ENCODE assay signal across 1 cellular context in the genomic region with DNA sequence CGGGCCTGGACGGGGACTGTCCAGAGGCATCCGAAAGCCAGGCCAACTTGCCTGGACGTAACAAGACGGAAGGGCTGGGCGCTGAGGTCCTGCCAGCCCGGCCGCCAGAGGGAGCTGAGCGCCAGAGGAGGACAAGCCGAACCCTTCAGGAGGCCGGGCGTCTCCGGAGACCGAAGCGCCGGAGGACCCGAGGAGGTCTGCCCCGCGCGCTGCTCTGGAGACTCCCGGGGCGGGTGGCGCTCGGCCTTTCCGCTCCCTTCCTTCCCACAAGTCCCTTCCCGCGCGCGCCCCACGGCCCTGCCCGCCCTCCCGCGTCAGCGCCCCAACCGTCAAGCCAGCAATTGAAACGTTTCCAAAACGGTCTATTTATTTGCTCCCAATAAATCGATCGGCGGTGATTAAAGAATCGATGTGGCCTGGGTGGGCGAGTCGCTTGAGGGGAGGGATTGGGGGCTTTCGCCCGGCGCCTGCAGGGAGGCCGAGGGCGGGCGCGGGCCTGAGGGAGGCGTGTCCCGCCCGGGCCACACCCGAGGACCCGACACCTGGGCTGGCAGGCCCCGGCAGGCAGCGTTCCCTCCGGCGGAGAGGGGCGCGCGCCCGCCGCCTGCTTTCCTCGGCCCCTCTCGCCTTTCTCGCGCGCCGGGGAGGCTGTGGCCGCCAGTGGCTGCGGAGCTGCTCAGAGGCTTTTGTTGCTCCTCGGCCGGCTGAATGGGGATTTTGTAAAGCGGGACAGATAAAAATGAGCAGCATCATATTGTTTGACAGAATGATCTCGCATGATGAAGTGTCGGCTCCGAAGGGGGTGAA.
TF ChIP-seq lines count a peak whose summit lies in the region.

No MANE protein-coding gene starts in this region.

TF ChIP-seq in HepG2, 621 proteins besides CTCF, POLR2A, EP300 and RAD21 (continued from another document and continues in another):
- TF ChIP-seq, protein P1, sequence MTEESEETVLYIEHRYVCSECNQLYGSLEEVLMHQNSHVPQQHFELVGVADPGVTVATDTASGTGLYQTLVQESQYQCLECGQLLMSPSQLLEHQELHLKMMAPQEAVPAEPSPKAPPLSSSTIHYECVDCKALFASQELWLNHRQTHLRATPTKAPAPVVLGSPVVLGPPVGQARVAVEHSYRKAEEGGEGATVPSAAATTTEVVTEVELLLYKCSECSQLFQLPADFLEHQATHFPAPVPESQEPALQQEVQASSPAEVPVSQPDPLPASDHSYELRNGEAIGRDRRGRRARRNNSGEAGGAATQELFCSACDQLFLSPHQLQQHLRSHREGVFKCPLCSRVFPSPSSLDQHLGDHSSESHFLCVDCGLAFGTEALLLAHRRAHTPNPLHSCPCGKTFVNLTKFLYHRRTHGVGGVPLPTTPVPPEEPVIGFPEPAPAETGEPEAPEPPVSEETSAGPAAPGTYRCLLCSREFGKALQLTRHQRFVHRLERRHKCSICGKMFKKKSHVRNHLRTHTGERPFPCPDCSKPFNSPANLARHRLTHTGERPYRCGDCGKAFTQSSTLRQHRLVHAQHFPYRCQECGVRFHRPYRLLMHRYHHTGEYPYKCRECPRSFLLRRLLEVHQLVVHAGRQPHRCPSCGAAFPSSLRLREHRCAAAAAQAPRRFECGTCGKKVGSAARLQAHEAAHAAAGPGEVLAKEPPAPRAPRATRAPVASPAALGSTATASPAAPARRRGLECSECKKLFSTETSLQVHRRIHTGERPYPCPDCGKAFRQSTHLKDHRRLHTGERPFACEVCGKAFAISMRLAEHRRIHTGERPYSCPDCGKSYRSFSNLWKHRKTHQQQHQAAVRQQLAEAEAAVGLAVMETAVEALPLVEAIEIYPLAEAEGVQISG (CRISPR knock-in tag; IDR thresholded peaks at IDR 0.05), result 0 out of 2 replicates have a peak, but pooled peaks have one; percentile 18
- no peak for TF ChIP-seq ZNF451 (CRISPR knock-in tag; IDR thresholded peaks at IDR 0.05)
- no peak for TF ChIP-seq ETV5 (CRISPR knock-in tag; IDR thresholded peaks at IDR 0.05; ENCODE audit: borderline replicate concordance)
- TF ChIP-seq CENPT (CRISPR knock-in tag; IDR thresholded peaks at IDR 0.05; ENCODE audit: low read depth), result no peak
- no peak for TF ChIP-seq CENPX (CRISPR knock-in tag; IDR thresholded peaks at IDR 0.05)
- TF ChIP-seq ZNF10 (CRISPR knock-in tag; IDR thresholded peaks at IDR 0.05; ENCODE audit: borderline replicate concordance, low read depth), result no peak
- TF ChIP-seq KLF12 (CRISPR knock-in tag; IDR thresholded peaks at IDR 0.05; ENCODE audit: borderline replicate concordance), result 0 out of 2 replicates have a peak, but pooled peaks have one; percentile 40
- TF ChIP-seq ZNF382 (CRISPR knock-in tag; IDR thresholded peaks at IDR 0.05; ENCODE audit: borderline replicate concordance), result no peak
- TF ChIP-seq ZNF350 (CRISPR knock-in tag; IDR thresholded peaks at IDR 0.05; ENCODE audit: borderline replicate concordance, low read depth), result no peak
- 0 out of 2 replicates have a peak, but pooled peaks have one; percentile 19 for TF ChIP-seq ZNF788 (CRISPR knock-in tag; IDR thresholded peaks at IDR 0.05; ENCODE audit: borderline replicate concordance)
- peak; percentile 32 for TF ChIP-seq RBM39 (IDR thresholded peaks at IDR 0.05; ENCODE audit: low read depth, low read length, poor library complexity, severe bottlenecking)
- TF ChIP-seq, protein P2, sequence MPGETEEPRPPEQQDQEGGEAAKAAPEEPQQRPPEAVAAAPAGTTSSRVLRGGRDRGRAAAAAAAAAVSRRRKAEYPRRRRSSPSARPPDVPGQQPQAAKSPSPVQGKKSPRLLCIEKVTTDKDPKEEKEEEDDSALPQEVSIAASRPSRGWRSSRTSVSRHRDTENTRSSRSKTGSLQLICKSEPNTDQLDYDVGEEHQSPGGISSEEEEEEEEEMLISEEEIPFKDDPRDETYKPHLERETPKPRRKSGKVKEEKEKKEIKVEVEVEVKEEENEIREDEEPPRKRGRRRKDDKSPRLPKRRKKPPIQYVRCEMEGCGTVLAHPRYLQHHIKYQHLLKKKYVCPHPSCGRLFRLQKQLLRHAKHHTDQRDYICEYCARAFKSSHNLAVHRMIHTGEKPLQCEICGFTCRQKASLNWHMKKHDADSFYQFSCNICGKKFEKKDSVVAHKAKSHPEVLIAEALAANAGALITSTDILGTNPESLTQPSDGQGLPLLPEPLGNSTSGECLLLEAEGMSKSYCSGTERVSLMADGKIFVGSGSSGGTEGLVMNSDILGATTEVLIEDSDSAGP (CRISPR knock-in tag; IDR thresholded peaks at IDR 0.05; ENCODE audit: borderline replicate concordance), result peak; percentile 29; the same call in 1 of the 2 replicates
- TF ChIP-seq ZNF24 (IDR thresholded peaks at IDR 0.05), result no peak
- TF ChIP-seq CHCHD3 (CRISPR knock-in tag; IDR thresholded peaks at IDR 0.05), result no peak
- TF ChIP-seq, protein P3, sequence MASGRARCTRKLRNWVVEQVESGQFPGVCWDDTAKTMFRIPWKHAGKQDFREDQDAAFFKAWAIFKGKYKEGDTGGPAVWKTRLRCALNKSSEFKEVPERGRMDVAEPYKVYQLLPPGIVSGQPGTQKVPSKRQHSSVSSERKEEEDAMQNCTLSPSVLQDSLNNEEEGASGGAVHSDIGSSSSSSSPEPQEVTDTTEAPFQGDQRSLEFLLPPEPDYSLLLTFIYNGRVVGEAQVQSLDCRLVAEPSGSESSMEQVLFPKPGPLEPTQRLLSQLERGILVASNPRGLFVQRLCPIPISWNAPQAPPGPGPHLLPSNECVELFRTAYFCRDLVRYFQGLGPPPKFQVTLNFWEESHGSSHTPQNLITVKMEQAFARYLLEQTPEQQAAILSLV (CRISPR knock-in tag; IDR thresholded peaks at IDR 0.05; ENCODE audit: borderline replicate concordance), result peak; percentile 51; the same call in 1 of the 2 replicates
- TF ChIP-seq ATAD3A (CRISPR knock-in tag; IDR thresholded peaks at IDR 0.05), result no peak
- no peak for TF ChIP-seq ZNF446 (CRISPR knock-in tag; IDR thresholded peaks at IDR 0.05)
- TF ChIP-seq NFKB2 (CRISPR knock-in tag; IDR thresholded peaks at IDR 0.05; ENCODE audit: borderline replicate concordance), result no peak
- TF ChIP-seq, protein P4, sequence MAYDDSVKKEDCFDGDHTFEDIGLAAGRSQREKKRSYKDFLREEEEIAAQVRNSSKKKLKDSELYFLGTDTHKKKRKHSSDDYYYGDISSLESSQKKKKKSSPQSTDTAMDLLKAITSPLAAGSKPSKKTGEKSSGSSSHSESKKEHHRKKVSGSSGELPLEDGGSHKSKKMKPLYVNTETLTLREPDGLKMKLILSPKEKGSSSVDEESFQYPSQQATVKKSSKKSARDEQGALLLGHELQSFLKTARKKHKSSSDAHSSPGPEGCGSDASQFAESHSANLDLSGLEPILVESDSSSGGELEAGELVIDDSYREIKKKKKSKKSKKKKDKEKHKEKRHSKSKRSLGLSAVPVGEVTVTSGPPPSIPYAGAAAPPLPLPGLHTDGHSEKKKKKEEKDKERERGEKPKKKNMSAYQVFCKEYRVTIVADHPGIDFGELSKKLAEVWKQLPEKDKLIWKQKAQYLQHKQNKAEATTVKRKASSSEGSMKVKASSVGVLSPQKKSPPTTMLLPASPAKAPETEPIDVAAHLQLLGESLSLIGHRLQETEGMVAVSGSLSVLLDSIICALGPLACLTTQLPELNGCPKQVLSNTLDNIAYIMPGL (CRISPR knock-in tag; IDR thresholded peaks at IDR 0.05; ENCODE audit: borderline replicate concordance in 1 of 2, low read depth in 1 of 2), result peak in 1 of 2 experiments; percentile 60; a peak in 2 of 4 replicates
- no peak for TF ChIP-seq ZNF761 (CRISPR knock-in tag; conservative IDR thresholded peaks at IDR 0.05)
- TF ChIP-seq, protein P5, sequence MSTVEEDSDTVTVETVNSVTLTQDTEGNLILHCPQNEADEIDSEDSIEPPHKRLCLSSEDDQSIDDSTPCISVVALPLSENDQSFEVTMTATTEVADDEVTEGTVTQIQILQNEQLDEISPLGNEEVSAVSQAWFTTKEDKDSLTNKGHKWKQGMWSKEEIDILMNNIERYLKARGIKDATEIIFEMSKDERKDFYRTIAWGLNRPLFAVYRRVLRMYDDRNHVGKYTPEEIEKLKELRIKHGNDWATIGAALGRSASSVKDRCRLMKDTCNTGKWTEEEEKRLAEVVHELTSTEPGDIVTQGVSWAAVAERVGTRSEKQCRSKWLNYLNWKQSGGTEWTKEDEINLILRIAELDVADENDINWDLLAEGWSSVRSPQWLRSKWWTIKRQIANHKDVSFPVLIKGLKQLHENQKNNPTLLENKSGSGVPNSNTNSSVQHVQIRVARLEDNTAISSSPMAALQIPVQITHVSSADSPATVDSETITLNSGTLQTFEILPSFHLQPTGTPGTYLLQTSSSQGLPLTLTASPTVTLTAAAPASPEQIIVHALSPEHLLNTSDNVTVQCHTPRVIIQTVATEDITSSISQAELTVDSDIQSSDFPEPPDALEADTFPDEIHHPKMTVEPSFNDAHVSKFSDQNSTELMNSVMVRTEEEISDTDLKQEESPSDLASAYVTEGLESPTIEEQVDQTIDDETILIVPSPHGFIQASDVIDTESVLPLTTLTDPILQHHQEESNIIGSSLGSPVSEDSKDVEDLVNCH (CRISPR knock-in tag; IDR thresholded peaks at IDR 0.05), result no peak
- no peak for TF ChIP-seq ZBTB38 (CRISPR knock-in tag; IDR thresholded peaks at IDR 0.05)
- TF ChIP-seq ISX (CRISPR knock-in tag; conservative IDR thresholded peaks at IDR 0.05), result no peak
- TF ChIP-seq PRPF4 (IDR thresholded peaks at IDR 0.05; ENCODE audit: low read depth, low read length, poor library complexity, severe bottlenecking), result no peak
- peak; percentile 80; the same call in 1 of the 2 replicates for TF ChIP-seq ZMYM2 (CRISPR knock-in tag; IDR thresholded peaks at IDR 0.05)
- TF ChIP-seq ZC3H4 (CRISPR knock-in tag; IDR thresholded peaks at IDR 0.05; ENCODE audit: borderline replicate concordance), result no peak
- TF ChIP-seq, protein P6, sequence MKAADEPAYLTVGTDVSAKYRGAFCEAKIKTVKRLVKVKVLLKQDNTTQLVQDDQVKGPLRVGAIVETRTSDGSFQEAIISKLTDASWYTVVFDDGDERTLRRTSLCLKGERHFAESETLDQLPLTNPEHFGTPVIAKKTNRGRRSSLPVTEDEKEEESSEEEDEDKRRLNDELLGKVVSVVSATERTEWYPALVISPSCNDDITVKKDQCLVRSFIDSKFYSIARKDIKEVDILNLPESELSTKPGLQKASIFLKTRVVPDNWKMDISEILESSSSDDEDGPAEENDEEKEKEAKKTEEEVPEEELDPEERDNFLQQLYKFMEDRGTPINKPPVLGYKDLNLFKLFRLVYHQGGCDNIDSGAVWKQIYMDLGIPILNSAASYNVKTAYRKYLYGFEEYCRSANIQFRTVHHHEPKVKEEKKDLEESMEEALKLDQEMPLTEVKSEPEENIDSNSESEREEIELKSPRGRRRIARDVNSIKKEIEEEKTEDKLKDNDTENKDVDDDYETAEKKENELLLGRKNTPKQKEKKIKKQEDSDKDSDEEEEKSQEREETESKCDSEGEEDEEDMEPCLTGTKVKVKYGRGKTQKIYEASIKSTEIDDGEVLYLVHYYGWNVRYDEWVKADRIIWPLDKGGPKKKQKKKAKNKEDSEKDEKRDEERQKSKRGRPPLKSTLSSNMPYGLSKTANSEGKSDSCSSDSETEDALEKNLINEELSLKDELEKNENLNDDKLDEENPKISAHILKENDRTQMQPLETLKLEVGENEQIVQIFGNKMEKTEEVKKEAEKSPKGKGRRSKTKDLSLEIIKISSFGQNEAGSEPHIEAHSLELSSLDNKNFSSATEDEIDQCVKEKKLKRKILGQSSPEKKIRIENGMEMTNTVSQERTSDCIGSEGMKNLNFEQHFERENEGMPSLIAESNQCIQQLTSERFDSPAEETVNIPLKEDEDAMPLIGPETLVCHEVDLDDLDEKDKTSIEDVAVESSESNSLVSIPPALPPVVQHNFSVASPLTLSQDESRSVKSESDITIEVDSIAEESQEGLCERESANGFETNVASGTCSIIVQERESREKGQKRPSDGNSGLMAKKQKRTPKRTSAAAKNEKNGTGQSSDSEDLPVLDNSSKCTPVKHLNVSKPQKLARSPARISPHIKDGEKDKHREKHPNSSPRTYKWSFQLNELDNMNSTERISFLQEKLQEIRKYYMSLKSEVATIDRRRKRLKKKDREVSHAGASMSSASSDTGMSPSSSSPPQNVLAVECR (CRISPR knock-in tag; IDR thresholded peaks at IDR 0.05; ENCODE audit: borderline replicate concordance), result no peak
- TF ChIP-seq KLF11 (CRISPR knock-in tag; IDR thresholded peaks at IDR 0.05), result no peak
- TF ChIP-seq, protein P7, sequence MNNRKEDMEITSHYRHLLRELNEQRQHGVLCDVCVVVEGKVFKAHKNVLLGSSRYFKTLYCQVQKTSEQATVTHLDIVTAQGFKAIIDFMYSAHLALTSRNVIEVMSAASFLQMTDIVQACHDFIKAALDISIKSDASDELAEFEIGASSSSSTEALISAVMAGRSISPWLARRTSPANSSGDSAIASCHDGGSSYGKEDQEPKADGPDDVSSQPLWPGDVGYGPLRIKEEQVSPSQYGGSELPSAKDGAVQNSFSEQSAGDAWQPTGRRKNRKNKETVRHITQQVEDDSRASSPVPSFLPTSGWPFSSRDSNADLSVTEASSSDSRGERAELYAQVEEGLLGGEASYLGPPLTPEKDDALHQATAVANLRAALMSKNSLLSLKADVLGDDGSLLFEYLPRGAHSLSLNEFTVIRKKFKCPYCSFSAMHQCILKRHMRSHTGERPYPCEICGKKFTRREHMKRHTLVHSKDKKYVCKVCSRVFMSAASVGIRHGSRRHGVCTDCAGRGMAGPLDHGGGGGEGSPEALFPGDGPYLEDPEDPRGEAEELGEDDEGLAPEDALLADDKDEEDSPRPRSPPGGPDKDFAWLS (CRISPR knock-in tag; IDR thresholded peaks at IDR 0.05; ENCODE audit: borderline replicate concordance), result no peak
- peak; percentile 98 for TF ChIP-seq ZNF777 (CRISPR knock-in tag; IDR thresholded peaks at IDR 0.05)
- no peak for TF ChIP-seq HES4 (CRISPR knock-in tag; IDR thresholded peaks at IDR 0.05; ENCODE audit: borderline replicate concordance)
- TF ChIP-seq HIVEP1 (CRISPR knock-in tag; IDR thresholded peaks at IDR 0.05), result no peak
- peak; percentile 71; the same call in 1 of the 2 replicates for TF ChIP-seq ZNF556 (CRISPR knock-in tag; IDR thresholded peaks at IDR 0.05; ENCODE audit: borderline replicate concordance)
- TF ChIP-seq FOXK2 (IDR thresholded peaks at IDR 0.05), result no peak
- TF ChIP-seq, protein P8, sequence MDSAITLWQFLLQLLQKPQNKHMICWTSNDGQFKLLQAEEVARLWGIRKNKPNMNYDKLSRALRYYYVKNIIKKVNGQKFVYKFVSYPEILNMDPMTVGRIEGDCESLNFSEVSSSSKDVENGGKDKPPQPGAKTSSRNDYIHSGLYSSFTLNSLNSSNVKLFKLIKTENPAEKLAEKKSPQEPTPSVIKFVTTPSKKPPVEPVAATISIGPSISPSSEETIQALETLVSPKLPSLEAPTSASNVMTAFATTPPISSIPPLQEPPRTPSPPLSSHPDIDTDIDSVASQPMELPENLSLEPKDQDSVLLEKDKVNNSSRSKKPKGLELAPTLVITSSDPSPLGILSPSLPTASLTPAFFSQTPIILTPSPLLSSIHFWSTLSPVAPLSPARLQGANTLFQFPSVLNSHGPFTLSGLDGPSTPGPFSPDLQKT (CRISPR knock-in tag; IDR thresholded peaks at IDR 0.05; ENCODE audit: borderline replicate concordance), result no peak
